20 cellular contexts compared by ENCODE assay signal in genomic region chr4:1806223-1806564, GRCh38. TPM values are rescaled to one million over a fixed set of nuclear protein-coding genes. Genes with fewer than 3 reads are reported as not detected.
DNase-seq lines count a peak whose midpoint lies in the region; ATAC-seq and TF ChIP-seq lines count a peak whose summit lies in the region.
"Had no signal": no experiment of that assay in that cellular context is flagged by ENCODE, and none has a peak within 500 bp of the region (broad histone marks: within the 10 kb centered on the region; RNA-seq: fewer than 3 reads in every experiment).

No MANE protein-coding gene starts in this region.

- no peak overlapping the region for H3K9ac ChIP-seq in BLaER1

- peak overlapping the region; percentile 47 for H3K4me2 ChIP-seq in BLaER1
- no peak overlapping the region for H3K4me2 ChIP-seq in osteoblast (ENCODE audit: insufficient read depth, low read length)

- TF ChIP-seq CTCF in HEK293 (tag by site-specific recombination; IDR thresholded peaks at IDR 0.05): no peak
- no peak for TF ChIP-seq CTCF in osteoblast (IDR thresholded peaks at IDR 0.05; ENCODE audit: extremely low read depth, low read depth, low read length)
- TF ChIP-seq CTCF in endothelial cell (IDR thresholded peaks at IDR 0.05; ENCODE audit: unreplicated experiment): no peak

- H3K27ac Mint-ChIP-seq in endothelial cell (ENCODE audit: unreplicated experiment): no peak overlapping the region
- H3K27ac Mint-ChIP-seq: B cell; CD4-positive, alpha-beta T cell had no signal

- 0 out of 2 replicates have a peak, but pooled peaks cover 4% of the 10 kb centered on the region for H3K27me3 ChIP-seq in BLaER1
- no peaks in the 10 kb centered on the region for H3K27me3 ChIP-seq in iPS DF 6.9 (ENCODE audit: control insufficient read depth, insufficient read depth, low read length)
- H3K27me3 ChIP-seq in osteoblast (ENCODE audit: insufficient read depth, low read length): no peaks in the 10 kb centered on the region

- peaks cover 66% of the 10 kb centered on the region for H3K4me1 ChIP-seq in BLaER1
- H3K4me1 ChIP-seq in HEK293 (ENCODE audit: control insufficient read depth, insufficient read depth, low read length): no peaks in the 10 kb centered on the region
- H3K4me1 ChIP-seq in iPS DF 6.9 (ENCODE audit: control insufficient read depth, insufficient read depth, low read length): no peaks in the 10 kb centered on the region
- H3K4me1 ChIP-seq in osteoblast (ENCODE audit: insufficient read depth, low read length): no peaks in the 10 kb centered on the region

- WGBS in iPS DF 6.9 (ENCODE audit: insufficient coverage, insufficient read length): no CpG with 5 or more reads among the region's 11 CpGs

- no peaks in the 10 kb centered on the region for H3K9me3 Mint-ChIP-seq in endothelial cell (ENCODE audit: unreplicated experiment)
- H3K9me3 Mint-ChIP-seq: CD4-positive, alpha-beta T cell had no signal

- POLR2A ChIA-PET in HEK293 (lab: Yijun Ruan, JAX): no interaction called here

- H3K36me3 Mint-ChIP-seq in endothelial cell (ENCODE audit: low read depth, unreplicated experiment): no peaks in the 10 kb centered on the region

- H3K9me3 ChIP-seq in BLaER1 (no peaks in the 10 kb centered on the region), HEK293 (ENCODE audit: control insufficient read depth, insufficient read depth, low read depth, low read length) (no peaks in the 10 kb centered on the region), iPS DF 6.9 (ENCODE audit: control insufficient read depth, insufficient read depth, low read length) (no peaks in the 10 kb centered on the region), osteoblast (ENCODE audit: low read depth, low read length) (no peaks in the 10 kb centered on the region)
- H3K9me3 ChIP-seq: Caco-2 had no signal

- H3K36me3 ChIP-seq in BLaER1 (peaks cover 7% of the 10 kb centered on the region; the same call in 1 of the 2 replicates), HEK293 (ENCODE audit: control insufficient read depth in 2 of 2, insufficient read depth in 1 of 2, low read length in 2 of 2) (peaks cover 0 to 58% of the 10 kb centered on the region in 2 experiments; a peak in 1 of 3 replicates), iPS DF 6.9 (ENCODE audit: control insufficient read depth, insufficient read depth, low read length) (peaks cover 32% of the 10 kb centered on the region), osteoblast (ENCODE audit: insufficient read depth, low read length) (no peaks in the 10 kb centered on the region)

- CTCF ChIA-PET in HEK293 (lab: Yijun Ruan, JAX): interaction anchor here (0.6 to 1.0 kb wide), 3 partner anchors 14 to 47 kb away, joined by 3 read pairs; no protein-coding TSS in a partner anchor

- DNase-seq in iPS DF 6.9 (ENCODE audit: low read depth, low spot score): no peak
- DNase-seq in osteoblast (ENCODE audit: insufficient read length, low spot score, missing footprints): peak; percentile 93
- DNase-seq in NCI-H1092 treated with DMSO at 0.1 percent for 48 hours (lab: John Stamatoyannopoulos, UW): no peak
- DNase-seq in endothelial cell (ENCODE audit: low spot score): no peak
- DNase-seq: 8988T; Caco-2; CD4-positive, alpha-beta T cell; DMS79 treated with DMSO at 0.1 percent for 48 hours; GOT3; H7; IMR-90; KBM-7 had no signal

- no peaks in the 10 kb centered on the region for H3K4me1 Mint-ChIP-seq in endothelial cell (ENCODE audit: unreplicated experiment)
- H3K4me1 Mint-ChIP-seq: B cell had no signal

- no peak for ATAC-seq in HG02938 (IDR thresholded peaks at IDR 0.05; ENCODE audit: unreplicated experiment)
- ATAC-seq: GM12878, HCT116 had no signal

- H4K20me1 ChIP-seq in BLaER1 (peaks cover 61% of the 10 kb centered on the region), osteoblast (ENCODE audit: insufficient read depth, low read length) (peaks cover 14% of the 10 kb centered on the region)

- no peak overlapping the region for H3K4me3 ChIP-seq in BLaER1
- no peak overlapping the region for H3K4me3 ChIP-seq in HEK293 (ENCODE audit: low read depth, low read length)
- 0 out of 2 replicates have a peak overlapping the region, but pooled peaks have one; percentile 2 for H3K4me3 ChIP-seq in iPS DF 6.9 (ENCODE audit: low read length)
- H3K4me3 ChIP-seq in osteoblast (ENCODE audit: insufficient read depth, low read length): no peak overlapping the region
- H3K4me3 ChIP-seq: GM12878 had no signal

- H3K27me3 Mint-ChIP-seq in endothelial cell (ENCODE audit: unreplicated experiment): peaks cover 3% of the 10 kb centered on the region
- H3K27me3 Mint-ChIP-seq: B cell; CD4-positive, alpha-beta T cell had no signal

- no peaks in the 10 kb centered on the region for H3K79me2 ChIP-seq in osteoblast (ENCODE audit: insufficient read depth, low read length)

- no peak overlapping the region for H3K27ac ChIP-seq in BLaER1
- H3K27ac ChIP-seq in HEK293 (ENCODE audit: extremely low read depth, low read depth, low read length): no peak overlapping the region
- H3K27ac ChIP-seq in iPS DF 6.9 (ENCODE audit: low read length): no peak overlapping the region
- no peak overlapping the region for H3K27ac ChIP-seq in osteoblast (ENCODE audit: low read depth, low read length)
- H3K27ac ChIP-seq: C4-2B, HL-60 had no signal

- H3K4me3 Mint-ChIP-seq in endothelial cell (ENCODE audit: unreplicated experiment): no peak overlapping the region
- H3K4me3 Mint-ChIP-seq: B cell; CD4-positive, alpha-beta T cell had no signal

- no peak overlapping the region for H2AFZ ChIP-seq in osteoblast (ENCODE audit: low read length)

TF ChIP-seq in HEK293, 187 proteins besides CTCF, POLR2A, EP300 and RAD21:
- TF ChIP-seq TRIM28 (IDR thresholded peaks at IDR 0.05; ENCODE audit: borderline replicate concordance, low read length): no peak
- peak; percentile 11; the same call in 1 of the 2 replicates for TF ChIP-seq GLIS2 (tag by site-specific recombination; IDR thresholded peaks at IDR 0.05)

RNA-seq across cellular contexts. Expression of gene FGFR3, which starts 13.1 kb away (rescaled TPM):
- total RNA-seq in osteoblast: 0.29 and 0.36 TPM in 2 replicates
- 1.0 TPM for total RNA-seq in endothelial cell (ENCODE audit: unreplicated experiment)
- total RNA-seq: B cell had no signal

RNA-seq across cellular contexts. Expression of gene LETM1, which starts 49.8 kb away (rescaled TPM):
- total RNA-seq in osteoblast: 68.4 and 75.3 TPM in 2 replicates
- total RNA-seq in endothelial cell (ENCODE audit: unreplicated experiment): 37.1 TPM
